ENCODE assay signal across 23 cellular contexts in genomic region chr5:1169608-1170115, GRCh38. TPM values are rescaled to one million over a fixed set of nuclear protein-coding genes. Genes with fewer than 3 reads are reported as not detected.
"Had no signal": no experiment of that assay in that cellular context is flagged by ENCODE, and none has a peak within 500 bp of the region (broad histone marks: within the 10 kb centered on the region; RNA-seq: fewer than 3 reads in every experiment).

No MANE protein-coding gene starts in this region.

- H3K4me3 Mint-ChIP-seq: activated CD4-positive, alpha-beta memory T cell treated with anti-CD3 and anti-CD28 coated beads for 36 hours; activated CD4-positive, alpha-beta T cell treated with anti-CD3 and anti-CD28 coated beads, Interleukin-2, amount 10 ng/mL, durations not matched to agents 7 days and 5 days; activated naive CD8-positive, alpha-beta T cell treated with anti-CD3 and anti-CD28 coated beads, Interleukin-2, amount 50 U/mL, for 24 hours; activated T-cell treated with anti-CD3 and anti-CD28 coated beads, Interleukin-2, amount 50 U/mL, for 4 hours; brain had no signal

- DNase-seq: activated CD4-positive, alpha-beta memory T cell treated with anti-CD3 and anti-CD28 coated beads for 36 hours; activated CD4-positive, alpha-beta T cell treated with anti-CD3 and anti-CD28 coated beads, Interleukin-2, amount 10 ng/mL, durations not matched to agents 7 days and 5 days; activated CD4-positive, CD25-positive, alpha-beta regulatory T cell; activated CD8-positive, alpha-beta memory T cell treated with anti-CD3 and anti-CD28 coated beads for 24 hours; activated effector memory CD4-positive, alpha-beta T cell treated with anti-CD3 and anti-CD28 coated beads, Interleukin-2, amount 50 U/mL, for 16 hours; activated naive CD4-positive, alpha-beta T cell treated with Interleukin-2 at 50 U/mL for 16 hours; activated naive CD8-positive, alpha-beta T cell treated with anti-CD3 and anti-CD28 coated beads, Interleukin-2, amount 50 U/mL, for 24 hours; activated T-cell treated with anti-CD3 and anti-CD28 coated beads, Interleukin-2, amount 50 U/mL, for 4 hours; amniotic stem cell; Karpas-422; NCI-H1092; NCI-H1417; NCI-H2029 treated with DMSO at 0.1 percent for 48 hours; NCI-H510A treated with DMSO at 0.1 percent for 48 hours; PC-3; T-helper 1 cell had no signal

- H3K27ac Mint-ChIP-seq: activated CD4-positive, alpha-beta memory T cell treated with anti-CD3 and anti-CD28 coated beads for 36 hours; activated CD4-positive, alpha-beta T cell treated with anti-CD3 and anti-CD28 coated beads, Interleukin-2, amount 10 ng/mL, durations not matched to agents 7 days and 5 days; activated naive CD4-positive, alpha-beta T cell treated with anti-CD3 and anti-CD28 coated beads, Interleukin-2, amount 50 U/mL, for 72 hours; activated naive CD8-positive, alpha-beta T cell treated with anti-CD3 and anti-CD28 coated beads, Interleukin-2, amount 50 U/mL, for 24 hours; brain had no signal

- H3K9me3 Mint-ChIP-seq: activated CD4-positive, alpha-beta memory T cell treated with anti-CD3 and anti-CD28 coated beads for 36 hours; activated CD4-positive, alpha-beta T cell treated with anti-CD3 and anti-CD28 coated beads, Interleukin-2, amount 10 ng/mL, durations not matched to agents 7 days and 5 days; activated naive CD4-positive, alpha-beta T cell treated with anti-CD3 and anti-CD28 coated beads, Interleukin-2, amount 50 U/mL, for 72 hours; activated naive CD8-positive, alpha-beta T cell treated with anti-CD3 and anti-CD28 coated beads, Interleukin-2, amount 50 U/mL, for 24 hours; activated T-cell treated with anti-CD3 and anti-CD28 coated beads, Interleukin-2, amount 50 U/mL, for 4 hours had no signal

- H3K4me3 ChIP-seq: K562, SK-N-MC had no signal

- H3K27ac ChIP-seq: SK-N-MC, VCaP had no signal

- ATAC-seq: activated naive CD4-positive, alpha-beta T cell treated with anti-CD3 and anti-CD28 coated beads, Interleukin-2, amount 50 U/mL, for 72 hours; activated naive CD8-positive, alpha-beta T cell treated with anti-CD3 and anti-CD28 coated beads, Interleukin-2, amount 50 U/mL, for 24 hours; activated T-cell treated with anti-CD3 and anti-CD28 coated beads, Interleukin-2, amount 50 U/mL, for 4 hours; K562; PC-3 had no signal

- H3K36me3 Mint-ChIP-seq: activated CD4-positive, alpha-beta memory T cell treated with anti-CD3 and anti-CD28 coated beads for 36 hours; activated naive CD4-positive, alpha-beta T cell treated with anti-CD3 and anti-CD28 coated beads, Interleukin-2, amount 50 U/mL, for 72 hours; brain had no signal

RNA-seq across cellular contexts. Expression of gene SLC6A19, which starts 31.7 kb away (rescaled TPM):
- total RNA-seq: activated CD4-positive, alpha-beta memory T cell treated with anti-CD3 and anti-CD28 coated beads for 36 hours; activated CD4-positive, alpha-beta T cell treated with anti-CD3 and anti-CD28 coated beads, Interleukin-2, amount 10 ng/mL, durations not matched to agents 7 days and 5 days; activated naive CD4-positive, alpha-beta T cell treated with anti-CD3 and anti-CD28 coated beads, Interleukin-2, amount 50 U/mL, for 72 hours; astrocyte; PC-3; T-helper 2 cell treated with Interferon-gamma antibody and Interleukin-4, amounts not matched to agents 100 ng/mL and 5 ng/mL, for 36 hours had no signal

RNA-seq across cellular contexts. Expression of gene SLC6A18, which starts 55.5 kb away (rescaled TPM):
- total RNA-seq: activated CD4-positive, alpha-beta memory T cell treated with anti-CD3 and anti-CD28 coated beads for 36 hours; activated CD4-positive, alpha-beta T cell treated with anti-CD3 and anti-CD28 coated beads, Interleukin-2, amount 10 ng/mL, durations not matched to agents 7 days and 5 days; activated naive CD4-positive, alpha-beta T cell treated with anti-CD3 and anti-CD28 coated beads, Interleukin-2, amount 50 U/mL, for 72 hours; activated T-cell treated with anti-CD3 and anti-CD28 coated beads, Interleukin-2, amount 50 U/mL, for 4 hours; astrocyte; K562; PC-3; T-helper 2 cell treated with Interferon-gamma antibody and Interleukin-4, amounts not matched to agents 100 ng/mL and 5 ng/mL, for 36 hours had no signal
- polyA plus RNA-seq: K562 had no signal
